ENCODE assay signal across 22 cellular contexts in the genomic region with DNA sequence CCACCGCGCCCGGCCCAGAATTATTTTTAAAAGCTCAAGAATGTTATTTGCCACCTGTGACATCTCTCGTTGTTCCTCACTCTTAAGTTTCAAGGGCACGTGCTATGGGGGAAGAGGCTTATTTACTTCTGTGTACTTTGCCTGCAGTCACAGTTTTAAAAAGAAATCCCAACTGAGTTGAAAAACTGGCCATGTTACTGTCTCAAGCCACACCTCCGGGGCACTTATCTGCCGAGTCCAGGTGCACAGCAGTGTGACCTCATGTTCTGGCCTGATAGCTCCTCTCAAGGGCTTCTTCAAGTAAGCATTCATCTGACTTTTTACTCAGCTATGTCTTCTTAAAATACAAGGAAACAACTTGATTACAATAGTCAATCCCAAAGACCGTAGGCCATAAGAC. TPM values are rescaled to one million over a fixed set of nuclear protein-coding genes. Genes with fewer than 3 reads are reported as not detected.
A peak's percentile ranks its signal among the peaks of the same experiment; 100 is the strongest.
DNase-seq lines count a peak whose midpoint lies in the region; ATAC-seq and TF ChIP-seq lines count a peak whose summit lies in the region.
"Had no signal": no experiment of that assay in that cellular context is flagged by ENCODE, and none has a peak within 500 bp of the region (broad histone marks: within the 10 kb centered on the region; RNA-seq: fewer than 3 reads in every experiment).

No MANE protein-coding gene starts in this region.

- peaks cover 24% of the 10 kb centered on the region for H3K4me1 Mint-ChIP-seq in activated CD4-positive, alpha-beta memory T cell treated with anti-CD3 and anti-CD28 coated beads for 36 hours (ENCODE audit: low read depth)
- H3K4me1 Mint-ChIP-seq in activated CD4-positive, alpha-beta memory T cell treated with anti-CD3 and anti-CD28 coated beads, Interleukin-2, amount 10 ng/mL, durations not matched to agents 7 days and 5 days = peaks cover 15% of the 10 kb centered on the region
- peaks cover 8% of the 10 kb centered on the region for H3K4me1 Mint-ChIP-seq in T-helper 17 cell

- peaks cover 8% of the 10 kb centered on the region for H3K36me3 Mint-ChIP-seq in activated CD4-positive, alpha-beta memory T cell treated with anti-CD3 and anti-CD28 coated beads for 36 hours
- H3K36me3 Mint-ChIP-seq in activated CD4-positive, alpha-beta memory T cell treated with anti-CD3 and anti-CD28 coated beads, Interleukin-2, amount 10 ng/mL, durations not matched to agents 7 days and 5 days (ENCODE audit: low read depth) = peaks cover 10% of the 10 kb centered on the region
- peaks cover 7% of the 10 kb centered on the region for H3K36me3 Mint-ChIP-seq in T-helper 17 cell (ENCODE audit: low read depth)

- peak overlapping the region; percentile 2 for H3K27ac Mint-ChIP-seq in activated CD4-positive, alpha-beta memory T cell treated with anti-CD3 and anti-CD28 coated beads for 36 hours
- H3K27ac Mint-ChIP-seq in activated CD4-positive, alpha-beta memory T cell treated with anti-CD3 and anti-CD28 coated beads, Interleukin-2, amount 10 ng/mL, durations not matched to agents 7 days and 5 days = no peak overlapping the region
- peak overlapping the region; percentile 82 for H3K27ac Mint-ChIP-seq in T-helper 17 cell
- H3K27ac Mint-ChIP-seq: nephron progenitor cell had no signal

- peak overlapping the region in 1 of 2 donors; percentile 50 for H3K27ac ChIP-seq in left lung
- H3K27ac ChIP-seq in upper lobe of left lung = peak overlapping the region in 3 of 4 donors; percentile 3 to 40 (median 40)
- H3K27ac ChIP-seq in WERI-Rb-1 = no peak overlapping the region
- H3K27ac ChIP-seq: adrenal gland; BLaER1 treated with 17β-estradiol and CSF1 and Interleukin-3, amounts not matched to agents 10 nM and 100 nM; cardiac muscle cell; testis had no signal

- no peak for TF ChIP-seq EP300 in upper lobe of left lung (IDR thresholded peaks at IDR 0.05)

- H3K36me3 ChIP-seq in left lung (no peaks in the 10 kb centered on the region), upper lobe of left lung (peaks cover 0 to 2% (median 0%) of the 10 kb centered on the region in 4 donors), WERI-Rb-1 (no peaks in the 10 kb centered on the region)
- H3K36me3 ChIP-seq: adrenal gland, cardiac muscle cell had no signal

- no peaks in the 10 kb centered on the region for H3K27me3 ChIP-seq in left lung
- H3K27me3 ChIP-seq in upper lobe of left lung = no peaks in the 10 kb centered on the region
- H3K27me3 ChIP-seq in WERI-Rb-1 (ENCODE audit: insufficient read depth, low read depth, severe bottlenecking) = no peaks in the 10 kb centered on the region
- H3K27me3 ChIP-seq: adrenal gland; BLaER1 treated with 17β-estradiol and CSF1 and Interleukin-3, amounts not matched to agents 10 nM and 100 nM; cardiac muscle cell; testis had no signal

- H3K4me3 Mint-ChIP-seq in activated CD4-positive, alpha-beta memory T cell treated with anti-CD3 and anti-CD28 coated beads for 36 hours = no peak overlapping the region
- H3K4me3 Mint-ChIP-seq in activated CD4-positive, alpha-beta memory T cell treated with anti-CD3 and anti-CD28 coated beads, Interleukin-2, amount 10 ng/mL, durations not matched to agents 7 days and 5 days = no peak overlapping the region
- no peak overlapping the region for H3K4me3 Mint-ChIP-seq in T-helper 17 cell
- H3K4me3 Mint-ChIP-seq: nephron progenitor cell had no signal

- intact Hi-C loops in activated CD4-positive, alpha-beta memory T cell treated with anti-CD3 and anti-CD28 coated beads for 36 hours (cut with micrococcal nuclease) = no loop called here
- intact Hi-C loops in left lung (cut with DNase I) = loop anchor here in 1 of 2 donors (10.0 kb wide), 2 partner anchors 220 to 250 kb away; no protein-coding TSS in a partner anchor

- CTCF ChIA-PET in activated CD4-positive, alpha-beta memory T cell treated with anti-CD3 and anti-CD28 coated beads for 36 hours (lab: Charles Lee) = interaction anchor here (1.4 to 10.7 kb wide), 4 partner anchors 203 to 253 kb away, joined by 3 to 233 read pairs (median 26); no protein-coding TSS in a partner anchor
- CTCF ChIA-PET in activated CD4-positive, alpha-beta memory T cell treated with anti-CD3 and anti-CD28 coated beads, Interleukin-2, amount 10 ng/mL, durations not matched to agents 7 days and 5 days (lab: Charles Lee) = interaction anchor here (1.3 to 2.4 kb wide), 2 partner anchors 215 to 256 kb away, joined by 3 to 21 read pairs; no protein-coding TSS in a partner anchor

- TF ChIP-seq POLR2A in upper lobe of left lung (IDR thresholded peaks at IDR 0.05) = no peak

- POLR2A ChIA-PET in activated CD4-positive, alpha-beta memory T cell treated with anti-CD3 and anti-CD28 coated beads for 36 hours (lab: Charles Lee) = no interaction called here
- POLR2A ChIA-PET in activated CD4-positive, alpha-beta memory T cell treated with anti-CD3 and anti-CD28 coated beads, Interleukin-2, amount 10 ng/mL, durations not matched to agents 7 days and 5 days (lab: Charles Lee) = no interaction called here

- WGBS in upper lobe of left lung, 2 donors = 61 to 88% methylated on average over 8 of the region's 8 CpGs

- DNase-seq in activated CD4-positive, alpha-beta memory T cell treated with anti-CD3 and anti-CD28 coated beads for 36 hours = no peak
- no peak for DNase-seq in activated CD4-positive, alpha-beta memory T cell treated with anti-CD3 and anti-CD28 coated beads, Interleukin-2, amount 10 ng/mL, durations not matched to agents 7 days and 5 days
- DNase-seq in T-helper 17 cell (no peak), left lung (peak in 1 of 2 donors; percentile 67), upper lobe of left lung (peak in 1 of 2 donors; percentile 86), WERI-Rb-1 (no peak), omental fat pad (ENCODE audit: low spot score) (no peak)
- DNase-seq: activated CD4-positive, alpha-beta T cell treated with anti-CD3 and anti-CD28 coated beads for 4 hours; activated CD8-positive, alpha-beta memory T cell treated with anti-CD3 and anti-CD28 coated beads, Interleukin-2, amount 50 U/mL, for 4 hours; activated gamma-delta T cell; mesenchymal stem cell; NCI-H1694; NCI-H524; nephron progenitor cell; stimulated activated CD4-positive, alpha-beta T cell treated with anti-CD3 and anti-CD28 coated beads, Interleukin-12 subunit alpha, Interleukin-12 subunit beta, amount 100 ng/mL, for 4 hours; T1000; testis had no signal

- no peaks in the 10 kb centered on the region for H3K9me3 Mint-ChIP-seq in activated CD4-positive, alpha-beta memory T cell treated with anti-CD3 and anti-CD28 coated beads for 36 hours
- H3K9me3 Mint-ChIP-seq in activated CD4-positive, alpha-beta memory T cell treated with anti-CD3 and anti-CD28 coated beads, Interleukin-2, amount 10 ng/mL, durations not matched to agents 7 days and 5 days = no peaks in the 10 kb centered on the region
- H3K9me3 Mint-ChIP-seq: nephron progenitor cell had no signal

- no peak for ATAC-seq in T-helper 17 cell
- peak; percentile 69 for ATAC-seq in left lung
- peak in 1 of 2 donors; percentile 69 for ATAC-seq in upper lobe of left lung (ENCODE audit: low FRiP score in 2 of 2)
- no peak for ATAC-seq in HG02678 (IDR thresholded peaks at IDR 0.05; ENCODE audit: unreplicated experiment)
- ATAC-seq in omental fat pad (ENCODE audit: low FRiP score) = no peak
- ATAC-seq: HepG2 had no signal

- H3K4me3 ChIP-seq in left lung = no peak overlapping the region
- no peak overlapping the region for H3K4me3 ChIP-seq in upper lobe of left lung
- no peak overlapping the region for H3K4me3 ChIP-seq in WERI-Rb-1 (ENCODE audit: low read depth, low read length)
- H3K4me3 ChIP-seq: adrenal gland; BLaER1 treated with 17β-estradiol and CSF1 and Interleukin-3, amounts not matched to agents 10 nM and 100 nM; cardiac muscle cell; testis had no signal

- H3K4me1 ChIP-seq in left lung = peaks cover 7 to 23% of the 10 kb centered on the region in 2 donors
- peaks cover 9 to 33% (median 26%) of the 10 kb centered on the region in 4 donors for H3K4me1 ChIP-seq in upper lobe of left lung

- TF ChIP-seq CTCF in left lung (IDR thresholded peaks at IDR 0.05) (no peak), upper lobe of left lung (IDR thresholded peaks at IDR 0.05) (no peak), WERI-Rb-1 (IDR thresholded peaks at IDR 0.05; ENCODE audit: low read depth, low read length) (no peak), omental fat pad (IDR thresholded peaks at IDR 0.05) (no peak)

- no peaks in the 10 kb centered on the region for H3K9me3 ChIP-seq in T-helper 17 cell (ENCODE audit: control insufficient read depth, low read length, poor library complexity, severe bottlenecking)
- no peaks in the 10 kb centered on the region for H3K9me3 ChIP-seq in left lung
- H3K9me3 ChIP-seq in upper lobe of left lung = no peaks in the 10 kb centered on the region
- H3K9me3 ChIP-seq in WERI-Rb-1 (ENCODE audit: severe bottlenecking) = no peaks in the 10 kb centered on the region
- H3K9me3 ChIP-seq: adrenal gland; BLaER1 treated with 17β-estradiol and CSF1 and Interleukin-3, amounts not matched to agents 10 nM and 100 nM; testis had no signal

- no peaks in the 10 kb centered on the region for H3K27me3 Mint-ChIP-seq in activated CD4-positive, alpha-beta memory T cell treated with anti-CD3 and anti-CD28 coated beads for 36 hours
- no peaks in the 10 kb centered on the region for H3K27me3 Mint-ChIP-seq in activated CD4-positive, alpha-beta memory T cell treated with anti-CD3 and anti-CD28 coated beads, Interleukin-2, amount 10 ng/mL, durations not matched to agents 7 days and 5 days
- H3K27me3 Mint-ChIP-seq in T-helper 17 cell = no peaks in the 10 kb centered on the region

RNA-seq across cellular contexts. Expression of gene SHLD1, which starts 34.5 kb away (rescaled TPM):
- total RNA-seq in activated CD4-positive, alpha-beta memory T cell treated with anti-CD3 and anti-CD28 coated beads for 36 hours = 1 to 10 TPM; 9.0 to 9.8 TPM
- 1 to 10 TPM; 7.9 to 9.4 TPM for total RNA-seq in activated CD4-positive, alpha-beta memory T cell treated with anti-CD3 and anti-CD28 coated beads, Interleukin-2, amount 10 ng/mL, durations not matched to agents 7 days and 5 days
- total RNA-seq in T-helper 17 cell (1 to 10 TPM; 9.2 to 9.4 TPM), left lung (1 to 10 TPM; 5.4 to 6.8 TPM), upper lobe of left lung (1 to 10 TPM; 3.1 to 5.6 (median 4.5) TPM), omental fat pad (1 to 10 TPM; 1.2 to 4.0 (median 3.2) TPM)
